In genomic region chr18:57211412-57211750, GRCh38 we compare ENCODE assay signal across 20 cellular contexts.
A peak's percentile ranks its signal among the peaks of the same experiment; 100 is the strongest.
DNase-seq lines count a peak whose midpoint lies in the region; ATAC-seq, FAIRE-seq and TF ChIP-seq lines count a peak whose summit lies in the region.
"Had no signal": no experiment of that assay in that cellular context is flagged by ENCODE, and none has a peak within 500 bp of the region (broad histone marks: within the 10 kb centered on the region; RNA-seq: fewer than 3 reads in every experiment).

No MANE protein-coding gene starts in this region.

- no peak overlapping the region for H4K5ac ChIP-seq in H1 (ENCODE audit: insufficient read length, low read depth, low read length)

- no peak for DNase-seq in A549 (ENCODE audit: low read depth in 1 of 2, low spot score in 1 of 2)
- DNase-seq in MM.1S, result no peak
- DNase-seq in H1 (ENCODE audit: low read depth in 1 of 2, low spot score in 2 of 2), result no peak
- no peak for DNase-seq in trophoblast cell
- DNase-seq in SJCRH30, result no peak
- DNase-seq: ACHN; BE2C; CD8-positive, alpha-beta memory T cell; Kasumi-1; MV-4-11; NCI-H1105; NCI-H1436 treated with DMSO at 0.1 percent for 48 hours; NCI-H1930; NCI-H2107; NCI-H446 treated with DMSO at 0.1 percent for 48 hours; NCI-H526; NCI-H82 had no signal

- no peak overlapping the region for H2BK20ac ChIP-seq in H1 (ENCODE audit: low read length)

- H3K27me3 ChIP-seq in MM.1S (replicated peaks; ENCODE audit: insufficient read depth, low read length), result no peaks in the 10 kb centered on the region
- H3K27me3 ChIP-seq in H1 (replicated peaks in 1 of 4; ENCODE audit: control insufficient read depth in 3 of 4, extremely low read depth in 1 of 4, insufficient read depth in 3 of 4, low read length in 3 of 4), result peaks cover 0 to 3% (median 0%) of the 10 kb centered on the region in 4 experiments; a peak in 2 of 7 replicates
- H3K27me3 ChIP-seq in trophoblast cell (ENCODE audit: insufficient read depth, low read length), result no peaks in the 10 kb centered on the region
- H3K27me3 ChIP-seq in SJCRH30, result no peaks in the 10 kb centered on the region
- H3K27me3 ChIP-seq: BE2C, Peyer's patch had no signal

- TF ChIP-seq CTCF in A549 (IDR thresholded peaks at IDR 0.05) (no peak), MM.1S (IDR thresholded peaks at IDR 0.05; ENCODE audit: low read length) (no peak), H1 (IDR thresholded peaks at IDR 0.05; ENCODE audit: control extremely low read depth in 1 of 3, insufficient read depth in 1 of 3, low read depth in 1 of 3, low read length in 3 of 3) (no peak)

- no peaks in the 10 kb centered on the region for H3K9me2 ChIP-seq in MM.1S (replicated peaks; ENCODE audit: insufficient read depth, low read length)

- H2BK120ac ChIP-seq in H1 (replicated peaks; ENCODE audit: low read depth, low read length) (no peak overlapping the region), trophoblast cell (ENCODE audit: insufficient read depth, low read length, poor library complexity) (no peak overlapping the region)

- H3K27ac ChIP-seq in A549, result peak overlapping the region; percentile 59 to 85; a peak in 5 of 6 replicates
- peak overlapping the region; percentile 89; the same call in 1 of the 2 replicates for H3K27ac ChIP-seq in MM.1S (ENCODE audit: low read length)
- no peak overlapping the region for H3K27ac ChIP-seq in H1 (ENCODE audit: low read depth, low read length)
- peak overlapping the region; percentile 85 for H3K27ac ChIP-seq in trophoblast cell (ENCODE audit: low read depth, low read length)
- no peak overlapping the region for H3K27ac ChIP-seq in SJCRH30

- CTCF ChIA-PET in A549 (lab: Yijun Ruan, JAX) (interaction anchor here (1.5 kb wide), 1 partner anchor 235 kb away, joined by 3 read pairs; no protein-coding TSS in a partner anchor), H1 (lab: Charles Lee; ENCODE audit: partially characterized antibody) (interaction anchor here (0.6 kb wide), 1 partner anchor 83 kb away, joined by 4 read pairs; no protein-coding TSS in a partner anchor)

- TF ChIP-seq RAD21 in A549 (conservative IDR thresholded peaks at IDR 0.05 in 1 of 2, IDR thresholded peaks at IDR 0.05 in 1 of 2) (no peak), H1 (IDR thresholded peaks at IDR 0.05 in 1 of 2, conservative IDR thresholded peaks at IDR 0.05 in 1 of 2; ENCODE audit: low read depth in 2 of 2, low read length in 2 of 2) (no peak)

- FAIRE-seq in A549 (lab: Jason Lieb, UNC) (no peak), H1 (lab: Jason Lieb, UNC) (no peak)

- no peak overlapping the region for H3K56ac ChIP-seq in H1 (replicated peaks; ENCODE audit: insufficient read length, low read depth, low read length)

- POLR2A ChIA-PET in A549 (lab: Yijun Ruan, JAX) (no interaction called here), H1 (lab: Charles Lee; ENCODE audit: partially characterized antibody) (no interaction called here)

- H2BK12ac ChIP-seq in H1 (ENCODE audit: low read depth, low read length), result peak overlapping the region; percentile 2; the same call in 1 of the 2 replicates
- peak overlapping the region; percentile 47 for H2BK12ac ChIP-seq in trophoblast cell (ENCODE audit: low read length)

- H3K79me1 ChIP-seq in H1 (ENCODE audit: low read depth, low read length), result no peaks in the 10 kb centered on the region
- H3K79me1 ChIP-seq in trophoblast cell (ENCODE audit: low read length), result peaks cover 15% of the 10 kb centered on the region

- WGBS in A549 (ENCODE audit: missing lambda C conversion rate), result 94% methylated on average over 3 of the region's 3 CpGs
- 86% methylated on average over 3 of the region's 3 CpGs; no CpG with 5 or more reads in 1 of the 2 experiments for WGBS in H1 (ENCODE audit: extremely low coverage in 1 of 2, insufficient coverage in 1 of 2, insufficient read length in 1 of 2, insufficient replicate concordance in 2 of 2, low coverage in 1 of 2, low lambda C conversion rate in 2 of 2, missing lambda C conversion rate in 1 of 2), 2 experiments
- WGBS in trophoblast cell (ENCODE audit: extremely low coverage, insufficient coverage, insufficient read length), result no CpG with 5 or more reads among the region's 3 CpGs

- peak overlapping the region; percentile 78 for H3K4me2 ChIP-seq in A549
- peak overlapping the region; percentile 98; the same call in 1 of the 2 replicates for H3K4me2 ChIP-seq in MM.1S (ENCODE audit: low read depth, low read length)
- H3K4me2 ChIP-seq in H1 (ENCODE audit: insufficient read depth in 1 of 2, low read depth in 2 of 2, low read length in 2 of 2), result no peak overlapping the region; a peak in 1 of 4 replicates
- H3K4me2 ChIP-seq in trophoblast cell (ENCODE audit: low read length), result no peak overlapping the region

- H3K9me3 ChIP-seq in A549 (no peaks in the 10 kb centered on the region), MM.1S (replicated peaks; ENCODE audit: insufficient read depth, low read length) (no peaks in the 10 kb centered on the region), H1 (ENCODE audit: insufficient read depth in 2 of 2, low read depth in 1 of 2, low read length in 1 of 2) (no peaks in the 10 kb centered on the region), trophoblast cell (ENCODE audit: insufficient read depth, low read depth, low read length) (no peaks in the 10 kb centered on the region), SJCRH30 (replicated peaks) (no peaks in the 10 kb centered on the region)
- H3K9me3 ChIP-seq: BE2C, Peyer's patch had no signal

- no peak for TF ChIP-seq EP300 in A549 (IDR thresholded peaks at IDR 0.05)
- TF ChIP-seq EP300 in H1 (IDR thresholded peaks at IDR 0.05; ENCODE audit: borderline replicate concordance in 1 of 2, low read depth in 2 of 2, low read length in 2 of 2), result no peak

- peaks cover 7% of the 10 kb centered on the region for H3K23me2 ChIP-seq in H1 (ENCODE audit: low read depth, low read length)

- peaks cover 24% of the 10 kb centered on the region for H3K4me1 ChIP-seq in A549
- peaks cover 36% of the 10 kb centered on the region for H3K4me1 ChIP-seq in MM.1S (ENCODE audit: low read length)
- peaks cover 10 to 21% (median 16%) of the 10 kb centered on the region in 4 experiments; a peak in 6 of 7 replicates for H3K4me1 ChIP-seq in H1 (replicated peaks in 1 of 4; ENCODE audit: control insufficient read depth in 3 of 4, insufficient read depth in 4 of 4, low read length in 3 of 4)
- H3K4me1 ChIP-seq in trophoblast cell (ENCODE audit: control insufficient read depth in 1 of 2, insufficient read depth in 2 of 2, low read length in 2 of 2), result peaks cover 27 to 29% of the 10 kb centered on the region in 2 experiments
- H3K4me1 ChIP-seq in SJCRH30, result peaks cover 2% of the 10 kb centered on the region; the same call in 1 of the 2 replicates

- no peaks in the 10 kb centered on the region for H3K79me2 ChIP-seq in MM.1S (ENCODE audit: low read length)
- H3K79me2 ChIP-seq in H1 (ENCODE audit: control insufficient read depth in 1 of 2, insufficient read depth in 2 of 2, low read length in 2 of 2), result no peaks in the 10 kb centered on the region
- H3K79me2 ChIP-seq in trophoblast cell (ENCODE audit: control insufficient read depth, insufficient read depth, low read length, poor library complexity), result no peaks in the 10 kb centered on the region

- no peak overlapping the region for H2AFZ ChIP-seq in MM.1S (ENCODE audit: low read length)
- no peak overlapping the region for H2AFZ ChIP-seq in H1 (ENCODE audit: low read length)
- H2AFZ ChIP-seq in trophoblast cell (ENCODE audit: insufficient read depth, low read length, poor library complexity), result no peak overlapping the region

- H3K4ac ChIP-seq in H1 (replicated peaks; ENCODE audit: insufficient read length, low read depth, low read length), result no peak overlapping the region
- H3K4ac ChIP-seq in trophoblast cell (ENCODE audit: low read depth, low read length), result no peak overlapping the region

- ATAC-seq in A549 (no peak), GM19397 (IDR thresholded peaks at IDR 0.05; ENCODE audit: unreplicated experiment) (no peak), HG03280 (IDR thresholded peaks at IDR 0.05; ENCODE audit: unreplicated experiment) (no peak)

- H2BK5ac ChIP-seq in H1 (ENCODE audit: low read depth, low read length), result no peak overlapping the region
- H2BK5ac ChIP-seq in trophoblast cell (ENCODE audit: low read depth, low read length, poor library complexity), result peak overlapping the region; percentile 22

- H3K23ac ChIP-seq in H1 (ENCODE audit: insufficient read length) (no peak overlapping the region), trophoblast cell (ENCODE audit: low read length) (no peak overlapping the region)

- H4K12ac ChIP-seq in trophoblast cell (ENCODE audit: low read depth, low read length), result no peak overlapping the region

- H3K9ac ChIP-seq in MM.1S (ENCODE audit: low read length) (no peak overlapping the region), H1 (replicated peaks in 1 of 4; ENCODE audit: extremely low read depth in 1 of 4, low read depth in 3 of 4, low read length in 3 of 4) (no peak overlapping the region), trophoblast cell (ENCODE audit: low read length) (no peak overlapping the region)

- H2BK15ac ChIP-seq in H1 (ENCODE audit: low read length), result no peak overlapping the region

- H4K8ac ChIP-seq in H1 (ENCODE audit: extremely low read depth, insufficient read depth, low read length), result no peak overlapping the region
- no peak overlapping the region for H4K8ac ChIP-seq in trophoblast cell (ENCODE audit: low read depth, low read length)

- H2AK5ac ChIP-seq in H1 (ENCODE audit: low read depth, low read length), result no peak overlapping the region
- no peak overlapping the region for H2AK5ac ChIP-seq in trophoblast cell (ENCODE audit: low read length)

- H3K18ac ChIP-seq in H1 (ENCODE audit: extremely low read depth, low read length) (peak overlapping the region; percentile 63; the same call in 1 of the 2 replicates), trophoblast cell (ENCODE audit: low read length) (no peak overlapping the region)

- no peaks in the 10 kb centered on the region for H4K20me1 ChIP-seq in MM.1S (ENCODE audit: insufficient read depth, low read length)
- H4K20me1 ChIP-seq in H1 (replicated peaks in 1 of 2; ENCODE audit: control insufficient read depth in 1 of 2, insufficient read depth in 2 of 2, low read length in 2 of 2), result no peaks in the 10 kb centered on the region

- H3F3A ChIP-seq in MM.1S (ENCODE audit: insufficient read depth, low read length), result peaks cover 24% of the 10 kb centered on the region

- H3K36me3 ChIP-seq in MM.1S (replicated peaks; ENCODE audit: insufficient read depth, low read length), result no peaks in the 10 kb centered on the region
- H3K36me3 ChIP-seq in H1 (ENCODE audit: control insufficient read depth in 2 of 4, insufficient read depth in 4 of 4, low read length in 3 of 4), result no peaks in the 10 kb centered on the region
- no peaks in the 10 kb centered on the region for H3K36me3 ChIP-seq in trophoblast cell (ENCODE audit: control insufficient read depth in 1 of 2, insufficient read depth in 2 of 2, low read length in 2 of 2)
- no peaks in the 10 kb centered on the region for H3K36me3 ChIP-seq in SJCRH30
- H3K36me3 ChIP-seq: BE2C, Peyer's patch had no signal

- H4K91ac ChIP-seq in H1 (replicated peaks; ENCODE audit: insufficient read length, low read length), result no peak overlapping the region
- peak overlapping the region; percentile 17 for H4K91ac ChIP-seq in trophoblast cell (ENCODE audit: low read depth, low read length)

- H3K4me3 ChIP-seq in A549 (no peak overlapping the region), MM.1S (ENCODE audit: low read length) (no peak overlapping the region), H1 (ENCODE audit: extremely low read depth in 1 of 4, insufficient read depth in 2 of 4, low read depth in 3 of 4, low read length in 4 of 4) (no peak overlapping the region), trophoblast cell (ENCODE audit: low read depth, low read length) (no peak overlapping the region), SJCRH30 (no peak overlapping the region)
- H3K4me3 ChIP-seq: Peyer's patch had no signal

- TF ChIP-seq POLR2A in A549 (IDR thresholded peaks at IDR 0.05; ENCODE audit: low read length) (no peak), H1 (IDR thresholded peaks at IDR 0.05; ENCODE audit: control extremely low read depth in 1 of 2, low read depth in 2 of 2, low read length in 2 of 2) (no peak)

- H3K14ac ChIP-seq in H1 (ENCODE audit: insufficient read length) (no peak overlapping the region), trophoblast cell (ENCODE audit: low read length) (no peak overlapping the region)

Comparison
In these comparisons a context has a peak if more than half of its experiments do, and no peak if none do; other contexts are left out.
1. H3K27ac ChIP-seq: peak in A549 (2 of 2), MM.1S (single experiment) and trophoblast cell (single experiment); none in H1 (single experiment) and SJCRH30 (single experiment).
2. H3K4me2 ChIP-seq: peak in A549 (single experiment) and MM.1S (single experiment); none in H1 (0 of 2) and trophoblast cell (single experiment).